In the genomic region with DNA sequence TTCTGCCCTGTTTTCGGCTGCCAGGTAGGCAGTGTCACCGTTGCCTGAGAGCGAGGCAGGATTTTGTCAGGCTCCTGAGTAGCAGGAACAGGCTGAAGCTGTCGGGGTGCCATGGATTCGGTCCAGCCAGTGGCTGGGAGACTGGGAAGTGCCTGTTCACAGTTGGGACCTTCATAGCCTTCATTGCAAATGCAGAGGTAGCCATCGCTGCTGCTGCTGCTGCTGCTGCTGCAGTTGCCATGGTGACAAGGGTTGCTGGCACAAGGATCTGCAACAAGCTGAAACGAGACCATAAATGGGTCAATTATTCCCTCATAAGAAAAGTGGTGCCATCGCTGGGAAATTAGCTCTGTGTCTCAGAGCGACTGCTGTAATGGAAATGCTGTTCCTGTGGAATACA, we compare ENCODE assay signal across 21 cellular contexts.
A peak's percentile ranks its signal among the peaks of the same experiment; 100 is the strongest.
DNase-seq lines count a peak whose midpoint lies in the region; ATAC-seq and TF ChIP-seq lines count a peak whose summit lies in the region.
"Had no signal": no experiment of that assay in that cellular context is flagged by ENCODE, and none has a peak within 500 bp of the region (broad histone marks: within the 10 kb centered on the region; RNA-seq: fewer than 3 reads in every experiment).

No MANE protein-coding gene starts in this region.

- H3K36me3 ChIP-seq in CD8-positive, alpha-beta T cell (ENCODE audit: insufficient read depth, low read length), result no peaks in the 10 kb centered on the region
- H3K36me3 ChIP-seq: prostate gland had no signal

- H3K27me3 Mint-ChIP-seq in CD8-positive, alpha-beta T cell (ENCODE audit: low read depth), result peaks cover 18% of the 10 kb centered on the region

- no peaks in the 10 kb centered on the region for H3K4me1 ChIP-seq in CD8-positive, alpha-beta T cell (ENCODE audit: insufficient read depth, low read length)
- H3K4me1 ChIP-seq: prostate gland had no signal

- peak overlapping the region; percentile 24 for H3K27ac Mint-ChIP-seq in CD8-positive, alpha-beta T cell
- H3K27ac Mint-ChIP-seq: activated CD8-positive, alpha-beta T cell treated with anti-CD3 and anti-CD28 coated beads, Interleukin-2, amount 10 ng/mL, durations not matched to agents 7 days and 5 days; activated naive CD4-positive, alpha-beta T cell treated with anti-CD3 and anti-CD28 coated beads, Interleukin-2, amount 10 ng/mL, durations not matched to agents 7 days and 5 days; natural killer cell had no signal

- no peaks in the 10 kb centered on the region for H3K9me3 ChIP-seq in CD8-positive, alpha-beta T cell (ENCODE audit: low read length)
- H3K9me3 ChIP-seq: prostate gland had no signal

- CTCF ChIA-PET in CD8-positive, alpha-beta T cell (lab: Charles Lee), result no interaction called here

- POLR2A ChIA-PET in CD8-positive, alpha-beta T cell (lab: Charles Lee), result no interaction called here

- no peak for DNase-seq in CD8-positive, alpha-beta T cell
- peak; percentile 90 for DNase-seq in NCI-H1105 treated with DMSO at 0.1 percent for 48 hours (lab: John Stamatoyannopoulos, UW)
- DNase-seq in astrocyte of the hippocampus (ENCODE audit: low read depth, low spot score), result peak; percentile 11
- DNase-seq in midbrain (lab: John Stamatoyannopoulos, UW), result peak; percentile 70
- no peak for DNase-seq in activated effector memory CD4-positive, alpha-beta T cell treated with Interleukin-2 at 50 U/mL for 16 hours
- no peak for DNase-seq in SKM-1 (lab: John Stamatoyannopoulos, UW; ENCODE audit: unreplicated experiment)
- DNase-seq in KG1 (lab: John Stamatoyannopoulos, UW), result no peak
- DNase-seq in NOMO-1 (lab: John Stamatoyannopoulos, UW; ENCODE audit: unreplicated experiment in 2 of 2), result no peak
- DNase-seq: activated CD4-positive, CD25-positive, alpha-beta regulatory T cell treated with anti-CD3 and anti-CD28 coated beads, Interleukin-2, amount 50 U/mL, for 72 hours; activated CD8-positive, alpha-beta T cell treated with anti-CD3 and anti-CD28 coated beads, Interleukin-2, amount 10 ng/mL, durations not matched to agents 7 days and 5 days; activated naive CD4-positive, alpha-beta T cell treated with anti-CD3 and anti-CD28 coated beads, Interleukin-2, amount 10 ng/mL, durations not matched to agents 7 days and 5 days; activated T-cell treated with anti-CD3 and anti-CD28 coated beads, Interleukin-2, amount 50 U/mL, for 4 hours; aorta; KBM-7; left colon; natural killer cell; stimulated activated naive CD4-positive, alpha-beta T cell treated with Interleukin-2 at 50 U/mL for 16 hours; SW 1271; trophoblast cell had no signal

- no peak overlapping the region for H3K4me3 Mint-ChIP-seq in CD8-positive, alpha-beta T cell
- H3K4me3 Mint-ChIP-seq: activated CD8-positive, alpha-beta T cell treated with anti-CD3 and anti-CD28 coated beads, Interleukin-2, amount 10 ng/mL, durations not matched to agents 7 days and 5 days; activated naive CD4-positive, alpha-beta T cell treated with anti-CD3 and anti-CD28 coated beads, Interleukin-2, amount 10 ng/mL, durations not matched to agents 7 days and 5 days; activated T-cell treated with anti-CD3 and anti-CD28 coated beads, Interleukin-2, amount 50 U/mL, for 4 hours; natural killer cell had no signal

- intact Hi-C loops in CD8-positive, alpha-beta T cell (cut with DNase I, micrococcal nuclease), result no loop called here

- no peaks in the 10 kb centered on the region for H3K27me3 ChIP-seq in CD8-positive, alpha-beta T cell (ENCODE audit: insufficient read depth, low read length)

- no peak overlapping the region for H3K27ac ChIP-seq in CD8-positive, alpha-beta T cell (ENCODE audit: low read depth, low read length)
- H3K27ac ChIP-seq: prostate gland, skin epidermis had no signal

- no peak overlapping the region for H3K4me3 ChIP-seq in CD8-positive, alpha-beta T cell (ENCODE audit: low read depth, low read length)
- H3K4me3 ChIP-seq: prostate gland, skin epidermis had no signal

- H3K4me1 Mint-ChIP-seq in CD8-positive, alpha-beta T cell (ENCODE audit: low read depth), result peaks cover 3% of the 10 kb centered on the region
- H3K4me1 Mint-ChIP-seq: activated naive CD4-positive, alpha-beta T cell treated with anti-CD3 and anti-CD28 coated beads, Interleukin-2, amount 10 ng/mL, durations not matched to agents 7 days and 5 days; natural killer cell had no signal

- H3K9me3 Mint-ChIP-seq in CD8-positive, alpha-beta T cell, result no peaks in the 10 kb centered on the region
- H3K9me3 Mint-ChIP-seq: activated naive CD4-positive, alpha-beta T cell treated with anti-CD3 and anti-CD28 coated beads, Interleukin-2, amount 10 ng/mL, durations not matched to agents 7 days and 5 days; activated T-cell treated with anti-CD3 and anti-CD28 coated beads, Interleukin-2, amount 50 U/mL, for 4 hours; natural killer cell had no signal

- ATAC-seq in CD8-positive, alpha-beta T cell, result no peak
- ATAC-seq: activated CD8-positive, alpha-beta T cell treated with anti-CD3 and anti-CD28 coated beads, Interleukin-2, amount 10 ng/mL, durations not matched to agents 7 days and 5 days; activated T-cell treated with anti-CD3 and anti-CD28 coated beads, Interleukin-2, amount 50 U/mL, for 4 hours; left colon; natural killer cell had no signal

- TF ChIP-seq CTCF in CD8-positive, alpha-beta T cell (IDR thresholded peaks at IDR 0.05), result no peak

- H3K36me3 Mint-ChIP-seq in CD8-positive, alpha-beta T cell, result no peaks in the 10 kb centered on the region
- H3K36me3 Mint-ChIP-seq: activated naive CD4-positive, alpha-beta T cell treated with anti-CD3 and anti-CD28 coated beads, Interleukin-2, amount 10 ng/mL, durations not matched to agents 7 days and 5 days; natural killer cell had no signal

Comparison
In these comparisons a context has a peak if more than half of its experiments do, and no peak if none do; other contexts are left out.
1. DNase-seq: peak in NCI-H1105 treated with DMSO at 0.1 percent for 48 hours (single experiment), astrocyte of the hippocampus (single experiment) and midbrain (single experiment); none in CD8-positive, alpha-beta T cell (0 of 7), activated effector memory CD4-positive, alpha-beta T cell treated with Interleukin-2 at 50 U/mL for 16 hours (single experiment), SKM-1 (single experiment), KG1 (single experiment) and NOMO-1 (0 of 2).